10 cellular contexts compared by ENCODE assay signal in the genomic region with DNA sequence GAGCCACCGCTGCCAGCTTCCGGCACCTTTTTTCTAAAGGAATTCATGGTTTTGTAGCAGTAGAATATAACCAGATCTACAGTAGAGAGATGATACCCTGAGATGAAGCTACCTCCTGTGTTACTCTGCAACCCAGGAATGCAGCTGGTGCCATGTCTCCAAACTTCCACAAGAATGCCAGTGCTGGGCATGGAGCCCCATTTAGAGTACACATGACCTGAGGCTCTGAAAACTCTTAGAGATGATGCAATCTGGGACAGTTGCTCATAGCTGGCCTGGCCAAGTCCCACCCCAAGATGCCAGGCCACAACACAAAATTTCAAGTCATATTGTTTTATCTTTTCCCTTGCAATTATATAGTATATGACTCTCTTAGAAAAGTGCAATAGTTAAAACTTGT. TPM values are rescaled to one million over a fixed set of nuclear protein-coding genes. Genes with fewer than 3 reads are reported as not detected.
"Had no signal": no experiment of that assay in that cellular context is flagged by ENCODE, and none has a peak within 500 bp of the region (broad histone marks: within the 10 kb centered on the region; RNA-seq: fewer than 3 reads in every experiment).

No MANE protein-coding gene starts in this region.

RNA-seq across cellular contexts. Expression of a gene that starts 14.5 kb away (rescaled TPM):
- total RNA-seq: SJCRH30 had no signal

RNA-seq across cellular contexts. Expression of a gene that starts 18.5 kb away (rescaled TPM):
- total RNA-seq: activated CD4-positive, alpha-beta memory T cell treated with anti-CD3 and anti-CD28 coated beads, Interleukin-2, amount 10 ng/mL, durations not matched to agents 7 days and 5 days; activated CD8-positive, alpha-beta memory T cell treated with anti-CD3 and anti-CD28 coated beads for 36 hours; activated naive CD4-positive, alpha-beta T cell treated with anti-CD3 and anti-CD28 coated beads for 36 hours; activated T-helper 17 cell treated with anti-CD3 and anti-CD28 coated beads, Interleukin-2, amount 50 U/mL, for 72 hours; astrocyte; LHCN-M2; SJCRH30; T-helper 1 cell treated with Interleukin-12 subunit alpha and Interleukin-12 subunit beta and Interleukin-4 antibody, amounts not matched to agents 30 ng/mL and 1 ng/mL, for 36 hours had no signal
- polyA plus RNA-seq: SK-N-SH had no signal

RNA-seq across cellular contexts. Expression of a gene that starts 35.1 kb away (rescaled TPM):
- total RNA-seq: activated CD4-positive, alpha-beta memory T cell treated with anti-CD3 and anti-CD28 coated beads, Interleukin-2, amount 10 ng/mL, durations not matched to agents 7 days and 5 days; activated CD8-positive, alpha-beta memory T cell treated with anti-CD3 and anti-CD28 coated beads for 36 hours; activated naive CD4-positive, alpha-beta T cell treated with anti-CD3 and anti-CD28 coated beads for 36 hours; activated T-helper 17 cell treated with anti-CD3 and anti-CD28 coated beads, Interleukin-2, amount 50 U/mL, for 72 hours; astrocyte; LHCN-M2; M059J; SJCRH30; T-helper 1 cell treated with Interleukin-12 subunit alpha and Interleukin-12 subunit beta and Interleukin-4 antibody, amounts not matched to agents 30 ng/mL and 1 ng/mL, for 36 hours had no signal
- polyA plus RNA-seq: SK-N-SH had no signal
